1 cellular context compared by ENCODE assay signal in the genomic region with DNA sequence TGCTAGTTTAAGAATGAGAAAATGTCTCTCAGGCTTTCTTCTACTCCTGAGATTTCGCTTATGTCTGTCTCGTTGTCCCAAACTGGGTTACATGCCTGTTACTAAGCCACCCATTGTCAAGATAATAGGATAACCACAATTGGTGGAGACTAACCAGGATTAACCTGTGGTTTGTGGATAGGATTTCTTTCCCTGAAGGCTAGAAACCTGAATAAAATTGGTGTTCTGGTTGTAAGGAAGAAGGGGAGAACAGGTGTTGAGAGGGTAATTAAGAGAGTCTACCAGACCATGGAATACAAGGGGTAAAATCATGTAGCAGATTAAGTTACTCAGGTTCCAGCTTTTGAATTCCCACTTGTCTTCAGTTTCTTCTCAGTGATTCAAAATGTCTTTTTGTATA.
TF ChIP-seq lines count a peak whose summit lies in the region.

No MANE protein-coding gene starts in this region.

TF ChIP-seq in GM23338, 12 proteins besides CTCF, POLR2A, EP300 and RAD21 (continued from another document):
- TF ChIP-seq, protein P1, sequence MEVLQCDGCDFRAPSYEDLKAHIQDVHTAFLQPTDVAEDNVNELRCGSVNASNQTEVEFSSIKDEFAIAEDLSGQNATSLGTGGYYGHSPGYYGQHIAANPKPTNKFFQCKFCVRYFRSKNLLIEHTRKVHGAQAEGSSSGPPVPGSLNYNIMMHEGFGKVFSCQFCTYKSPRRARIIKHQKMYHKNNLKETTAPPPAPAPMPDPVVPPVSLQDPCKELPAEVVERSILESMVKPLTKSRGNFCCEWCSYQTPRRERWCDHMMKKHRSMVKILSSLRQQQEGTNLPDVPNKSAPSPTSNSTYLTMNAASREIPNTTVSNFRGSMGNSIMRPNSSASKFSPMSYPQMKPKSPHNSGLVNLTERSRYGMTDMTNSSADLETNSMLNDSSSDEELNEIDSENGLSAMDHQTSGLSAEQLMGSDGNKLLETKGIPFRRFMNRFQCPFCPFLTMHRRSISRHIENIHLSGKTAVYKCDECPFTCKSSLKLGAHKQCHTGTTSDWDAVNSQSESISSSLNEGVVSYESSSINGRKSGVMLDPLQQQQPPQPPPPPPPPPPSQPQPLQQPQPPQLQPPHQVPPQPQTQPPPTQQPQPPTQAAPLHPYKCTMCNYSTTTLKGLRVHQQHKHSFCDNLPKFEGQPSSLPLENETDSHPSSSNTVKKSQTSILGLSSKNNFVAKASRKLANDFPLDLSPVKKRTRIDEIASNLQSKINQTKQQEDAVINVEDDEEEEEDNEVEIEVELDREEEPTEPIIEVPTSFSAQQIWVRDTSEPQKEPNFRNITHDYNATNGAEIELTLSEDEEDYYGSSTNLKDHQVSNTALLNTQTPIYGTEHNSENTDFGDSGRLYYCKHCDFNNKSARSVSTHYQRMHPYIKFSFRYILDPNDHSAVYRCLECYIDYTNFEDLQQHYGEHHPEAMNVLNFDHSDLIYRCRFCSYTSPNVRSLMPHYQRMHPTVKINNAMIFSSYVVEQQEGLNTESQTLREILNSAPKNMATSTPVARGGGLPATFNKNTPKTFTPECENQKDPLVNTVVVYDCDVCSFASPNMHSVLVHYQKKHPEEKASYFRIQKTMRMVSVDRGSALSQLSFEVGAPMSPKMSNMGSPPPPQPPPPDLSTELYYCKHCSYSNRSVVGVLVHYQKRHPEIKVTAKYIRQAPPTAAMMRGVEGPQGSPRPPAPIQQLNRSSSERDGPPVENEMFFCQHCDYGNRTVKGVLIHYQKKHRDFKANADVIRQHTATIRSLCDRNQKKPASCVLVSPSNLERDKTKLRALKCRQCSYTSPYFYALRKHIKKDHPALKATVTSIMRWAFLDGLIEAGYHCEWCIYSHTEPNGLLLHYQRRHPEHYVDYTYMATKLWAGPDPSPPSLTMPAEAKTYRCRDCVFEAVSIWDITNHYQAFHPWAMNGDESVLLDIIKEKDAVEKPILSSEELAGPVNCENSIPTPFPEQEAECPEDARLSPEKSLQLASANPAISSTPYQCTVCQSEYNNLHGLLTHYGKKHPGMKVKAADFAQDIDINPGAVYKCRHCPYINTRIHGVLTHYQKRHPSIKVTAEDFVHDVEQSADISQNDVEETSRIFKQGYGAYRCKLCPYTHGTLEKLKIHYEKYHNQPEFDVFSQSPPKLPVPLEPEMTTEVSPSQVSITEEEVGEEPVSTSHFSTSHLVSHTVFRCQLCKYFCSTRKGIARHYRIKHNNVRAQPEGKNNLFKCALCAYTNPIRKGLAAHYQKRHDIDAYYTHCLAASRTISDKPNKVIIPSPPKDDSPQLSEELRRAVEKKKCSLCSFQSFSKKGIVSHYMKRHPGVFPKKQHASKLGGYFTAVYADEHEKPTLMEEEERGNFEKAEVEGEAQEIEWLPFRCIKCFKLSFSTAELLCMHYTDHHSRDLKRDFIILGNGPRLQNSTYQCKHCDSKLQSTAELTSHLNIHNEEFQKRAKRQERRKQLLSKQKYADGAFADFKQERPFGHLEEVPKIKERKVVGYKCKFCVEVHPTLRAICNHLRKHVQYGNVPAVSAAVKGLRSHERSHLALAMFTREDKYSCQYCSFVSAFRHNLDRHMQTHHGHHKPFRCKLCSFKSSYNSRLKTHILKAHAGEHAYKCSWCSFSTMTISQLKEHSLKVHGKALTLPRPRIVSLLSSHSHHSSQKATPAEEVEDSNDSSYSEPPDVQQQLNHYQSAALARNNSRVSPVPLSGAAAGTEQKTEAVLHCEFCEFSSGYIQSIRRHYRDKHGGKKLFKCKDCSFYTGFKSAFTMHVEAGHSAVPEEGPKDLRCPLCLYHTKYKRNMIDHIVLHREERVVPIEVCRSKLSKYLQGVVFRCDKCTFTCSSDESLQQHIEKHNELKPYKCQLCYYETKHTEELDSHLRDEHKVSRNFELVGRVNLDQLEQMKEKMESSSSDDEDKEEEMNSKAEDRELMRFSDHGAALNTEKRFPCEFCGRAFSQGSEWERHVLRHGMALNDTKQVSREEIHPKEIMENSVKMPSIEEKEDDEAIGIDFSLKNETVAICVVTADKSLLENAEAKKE (CRISPR knock-in tag; IDR thresholded peaks at IDR 0.05), result no peak
